1 cellular context compared by ENCODE assay signal in the genomic region with DNA sequence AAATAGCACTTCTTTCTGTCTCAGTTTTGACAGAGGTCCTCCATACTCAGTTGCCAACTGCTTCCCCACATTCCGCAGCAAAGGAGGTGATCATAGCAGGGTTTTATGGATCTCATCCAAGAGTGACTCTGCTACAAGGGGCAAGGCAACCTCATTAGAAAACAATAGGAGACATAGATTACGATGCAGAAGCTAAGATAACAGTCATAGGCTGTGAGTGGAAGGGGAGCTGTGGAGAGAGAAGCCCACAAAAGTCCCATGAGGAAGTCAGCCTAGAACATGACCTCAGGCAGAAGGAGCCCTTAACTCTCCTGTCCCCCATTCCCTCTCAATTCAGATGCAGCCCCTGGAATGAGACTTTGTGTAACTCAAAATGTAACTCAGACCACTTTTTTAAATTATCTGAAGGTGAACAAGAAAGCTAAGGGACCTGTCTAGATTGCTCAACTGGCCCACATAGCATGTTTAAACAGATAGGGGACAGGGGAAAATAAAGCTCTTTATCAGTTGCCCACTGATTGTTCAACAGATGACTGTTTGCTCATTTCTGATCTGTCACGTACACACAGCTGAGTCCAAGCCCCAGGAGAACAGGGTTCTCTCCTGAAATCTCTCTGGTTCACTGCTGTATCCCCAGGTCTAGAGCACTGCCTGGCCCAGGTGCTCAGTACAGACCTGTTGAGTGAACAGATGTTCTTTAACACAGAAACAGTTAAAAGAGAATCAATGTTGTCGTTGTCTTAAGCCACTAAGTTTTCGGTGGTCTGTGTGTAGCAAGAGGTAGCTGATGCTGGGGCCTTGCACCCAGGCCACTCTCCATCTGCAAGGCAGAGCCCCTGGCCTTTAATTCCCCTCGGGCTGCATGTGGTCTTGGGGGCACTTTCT.
TF ChIP-seq lines count a peak whose summit lies in the region.

No MANE protein-coding gene starts in this region.

TF ChIP-seq in H1, 55 proteins besides CTCF, POLR2A, EP300 and RAD21:
- TF ChIP-seq BACH1 (IDR thresholded peaks at IDR 0.05; ENCODE audit: low read length): no peak
- no peak for TF ChIP-seq SRF (IDR thresholded peaks at IDR 0.05; ENCODE audit: low read depth, low read length)
- TF ChIP-seq, protein P1, sequence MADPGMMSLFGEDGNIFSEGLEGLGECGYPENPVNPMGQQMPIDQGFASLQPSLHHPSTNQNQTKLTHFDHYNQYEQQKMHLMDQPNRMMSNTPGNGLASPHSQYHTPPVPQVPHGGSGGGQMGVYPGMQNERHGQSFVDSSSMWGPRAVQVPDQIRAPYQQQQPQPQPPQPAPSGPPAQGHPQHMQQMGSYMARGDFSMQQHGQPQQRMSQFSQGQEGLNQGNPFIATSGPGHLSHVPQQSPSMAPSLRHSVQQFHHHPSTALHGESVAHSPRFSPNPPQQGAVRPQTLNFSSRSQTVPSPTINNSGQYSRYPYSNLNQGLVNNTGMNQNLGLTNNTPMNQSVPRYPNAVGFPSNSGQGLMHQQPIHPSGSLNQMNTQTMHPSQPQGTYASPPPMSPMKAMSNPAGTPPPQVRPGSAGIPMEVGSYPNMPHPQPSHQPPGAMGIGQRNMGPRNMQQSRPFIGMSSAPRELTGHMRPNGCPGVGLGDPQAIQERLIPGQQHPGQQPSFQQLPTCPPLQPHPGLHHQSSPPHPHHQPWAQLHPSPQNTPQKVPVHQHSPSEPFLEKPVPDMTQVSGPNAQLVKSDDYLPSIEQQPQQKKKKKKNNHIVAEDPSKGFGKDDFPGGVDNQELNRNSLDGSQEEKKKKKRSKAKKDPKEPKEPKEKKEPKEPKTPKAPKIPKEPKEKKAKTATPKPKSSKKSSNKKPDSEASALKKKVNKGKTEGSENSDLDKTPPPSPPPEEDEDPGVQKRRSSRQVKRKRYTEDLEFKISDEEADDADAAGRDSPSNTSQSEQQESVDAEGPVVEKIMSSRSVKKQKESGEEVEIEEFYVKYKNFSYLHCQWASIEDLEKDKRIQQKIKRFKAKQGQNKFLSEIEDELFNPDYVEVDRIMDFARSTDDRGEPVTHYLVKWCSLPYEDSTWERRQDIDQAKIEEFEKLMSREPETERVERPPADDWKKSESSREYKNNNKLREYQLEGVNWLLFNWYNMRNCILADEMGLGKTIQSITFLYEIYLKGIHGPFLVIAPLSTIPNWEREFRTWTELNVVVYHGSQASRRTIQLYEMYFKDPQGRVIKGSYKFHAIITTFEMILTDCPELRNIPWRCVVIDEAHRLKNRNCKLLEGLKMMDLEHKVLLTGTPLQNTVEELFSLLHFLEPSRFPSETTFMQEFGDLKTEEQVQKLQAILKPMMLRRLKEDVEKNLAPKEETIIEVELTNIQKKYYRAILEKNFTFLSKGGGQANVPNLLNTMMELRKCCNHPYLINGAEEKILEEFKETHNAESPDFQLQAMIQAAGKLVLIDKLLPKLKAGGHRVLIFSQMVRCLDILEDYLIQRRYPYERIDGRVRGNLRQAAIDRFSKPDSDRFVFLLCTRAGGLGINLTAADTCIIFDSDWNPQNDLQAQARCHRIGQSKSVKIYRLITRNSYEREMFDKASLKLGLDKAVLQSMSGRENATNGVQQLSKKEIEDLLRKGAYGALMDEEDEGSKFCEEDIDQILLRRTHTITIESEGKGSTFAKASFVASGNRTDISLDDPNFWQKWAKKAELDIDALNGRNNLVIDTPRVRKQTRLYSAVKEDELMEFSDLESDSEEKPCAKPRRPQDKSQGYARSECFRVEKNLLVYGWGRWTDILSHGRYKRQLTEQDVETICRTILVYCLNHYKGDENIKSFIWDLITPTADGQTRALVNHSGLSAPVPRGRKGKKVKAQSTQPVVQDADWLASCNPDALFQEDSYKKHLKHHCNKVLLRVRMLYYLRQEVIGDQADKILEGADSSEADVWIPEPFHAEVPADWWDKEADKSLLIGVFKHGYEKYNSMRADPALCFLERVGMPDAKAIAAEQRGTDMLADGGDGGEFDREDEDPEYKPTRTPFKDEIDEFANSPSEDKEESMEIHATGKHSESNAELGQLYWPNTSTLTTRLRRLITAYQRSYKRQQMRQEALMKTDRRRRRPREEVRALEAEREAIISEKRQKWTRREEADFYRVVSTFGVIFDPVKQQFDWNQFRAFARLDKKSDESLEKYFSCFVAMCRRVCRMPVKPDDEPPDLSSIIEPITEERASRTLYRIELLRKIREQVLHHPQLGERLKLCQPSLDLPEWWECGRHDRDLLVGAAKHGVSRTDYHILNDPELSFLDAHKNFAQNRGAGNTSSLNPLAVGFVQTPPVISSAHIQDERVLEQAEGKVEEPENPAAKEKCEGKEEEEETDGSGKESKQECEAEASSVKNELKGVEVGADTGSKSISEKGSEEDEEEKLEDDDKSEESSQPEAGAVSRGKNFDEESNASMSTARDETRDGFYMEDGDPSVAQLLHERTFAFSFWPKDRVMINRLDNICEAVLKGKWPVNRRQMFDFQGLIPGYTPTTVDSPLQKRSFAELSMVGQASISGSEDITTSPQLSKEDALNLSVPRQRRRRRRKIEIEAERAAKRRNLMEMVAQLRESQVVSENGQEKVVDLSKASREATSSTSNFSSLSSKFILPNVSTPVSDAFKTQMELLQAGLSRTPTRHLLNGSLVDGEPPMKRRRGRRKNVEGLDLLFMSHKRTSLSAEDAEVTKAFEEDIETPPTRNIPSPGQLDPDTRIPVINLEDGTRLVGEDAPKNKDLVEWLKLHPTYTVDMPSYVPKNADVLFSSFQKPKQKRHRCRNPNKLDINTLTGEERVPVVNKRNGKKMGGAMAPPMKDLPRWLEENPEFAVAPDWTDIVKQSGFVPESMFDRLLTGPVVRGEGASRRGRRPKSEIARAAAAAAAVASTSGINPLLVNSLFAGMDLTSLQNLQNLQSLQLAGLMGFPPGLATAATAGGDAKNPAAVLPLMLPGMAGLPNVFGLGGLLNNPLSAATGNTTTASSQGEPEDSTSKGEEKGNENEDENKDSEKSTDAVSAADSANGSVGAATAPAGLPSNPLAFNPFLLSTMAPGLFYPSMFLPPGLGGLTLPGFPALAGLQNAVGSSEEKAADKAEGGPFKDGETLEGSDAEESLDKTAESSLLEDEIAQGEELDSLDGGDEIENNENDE (IDR thresholded peaks at IDR 0.05; ENCODE audit: insufficient replicate concordance, low read length): no peak
- TF ChIP-seq RXRA (IDR thresholded peaks at IDR 0.05; ENCODE audit: insufficient read depth, low read depth, low read length): no peak
- no peak for TF ChIP-seq SAP30 (IDR thresholded peaks at IDR 0.05; ENCODE audit: insufficient read depth, insufficient replicate concordance, low read length)
- TF ChIP-seq SP4 (IDR thresholded peaks at IDR 0.05; ENCODE audit: low read length): no peak
- no peak for TF ChIP-seq RNF2 (IDR thresholded peaks at IDR 0.05; ENCODE audit: borderline replicate concordance, low read depth, low read length, missing control alignments, poor library complexity, severe bottlenecking)
- no peak for TF ChIP-seq NANOG (IDR thresholded peaks at IDR 0.05; ENCODE audit: insufficient read depth, low read depth, low read length, poor library complexity, severe bottlenecking)
- TF ChIP-seq CREB1 (IDR thresholded peaks at IDR 0.05): no peak
- no peak for TF ChIP-seq TBP (IDR thresholded peaks at IDR 0.05; ENCODE audit: low read depth, low read length)
- no peak for TF ChIP-seq BRCA1 (IDR thresholded peaks at IDR 0.05; ENCODE audit: low read depth, low read length)
- no peak for TF ChIP-seq PHF8 (conservative IDR thresholded peaks at IDR 0.05; ENCODE audit: low read depth, low read length)
- TF ChIP-seq, protein P2, sequence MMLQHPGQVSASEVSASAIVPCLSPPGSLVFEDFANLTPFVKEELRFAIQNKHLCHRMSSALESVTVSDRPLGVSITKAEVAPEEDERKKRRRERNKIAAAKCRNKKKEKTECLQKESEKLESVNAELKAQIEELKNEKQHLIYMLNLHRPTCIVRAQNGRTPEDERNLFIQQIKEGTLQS (IDR thresholded peaks at IDR 0.05; ENCODE audit: insufficient read depth, low read depth, low read length): no peak
- TF ChIP-seq TAF1 (IDR thresholded peaks at IDR 0.05; ENCODE audit: low read depth, low read length): no peak
- TF ChIP-seq JUN (IDR thresholded peaks at IDR 0.05; ENCODE audit: low read depth, low read length): no peak
TF ChIP-seq in H1: peak in this region for 0.
